15 cellular contexts compared by ENCODE assay signal in genomic region chr12:68622250-68622649, GRCh38. TPM values are rescaled to one million over a fixed set of nuclear protein-coding genes. Genes with fewer than 3 reads are reported as not detected.
DNase-seq lines count a peak whose midpoint lies in the region; ATAC-seq lines count a peak whose summit lies in the region.
"Had no signal": no experiment of that assay in that cellular context is flagged by ENCODE, and none has a peak within 500 bp of the region (broad histone marks: within the 10 kb centered on the region; RNA-seq: fewer than 3 reads in every experiment).

No MANE protein-coding gene starts in this region.

- intact Hi-C loops in activated CD4-positive, alpha-beta T cell treated with anti-CD3 and anti-CD28 coated beads for 36 hours (cut with DNase I, micrococcal nuclease), result no loop called here

- no peak overlapping the region for H3K4me3 Mint-ChIP-seq in activated CD4-positive, alpha-beta T cell treated with anti-CD3 and anti-CD28 coated beads for 36 hours
- peak overlapping the region; percentile 31 to 100 (median 57) for H3K4me3 Mint-ChIP-seq in T-cell
- no peak overlapping the region for H3K4me3 Mint-ChIP-seq in stimulated activated memory B cell treated with anti-CD40 and anti-IgM and Interleukin-4, amounts not matched to agents 10 μg/mL and 1 μg/mL and 100 μg/mL, for 72 hours

- H3K27ac Mint-ChIP-seq in activated CD4-positive, alpha-beta T cell treated with anti-CD3 and anti-CD28 coated beads for 36 hours, result peak overlapping the region; percentile 67
- H3K27ac Mint-ChIP-seq in T-cell, result peak overlapping the region; percentile 71 to 72
- peak overlapping the region; percentile 53 for H3K27ac Mint-ChIP-seq in stimulated activated memory B cell treated with anti-CD40 and anti-IgM and Interleukin-4, amounts not matched to agents 10 μg/mL and 1 μg/mL and 100 μg/mL, for 72 hours

- DNase-seq in activated CD4-positive, alpha-beta T cell treated with anti-CD3 and anti-CD28 coated beads for 36 hours, result no peak
- no peak for DNase-seq in activated CD4-positive, alpha-beta T cell treated with anti-CD3 and anti-CD28 coated beads for 4 hours
- DNase-seq in T-cell, result no peak
- DNase-seq in H7, result no peak
- DNase-seq: effector CD8-positive, alpha-beta T cell; lower lobe of right lung; NCI-H1092; NCI-H510A; posterior cingulate gyrus; SHP77; stimulated activated CD4-positive, alpha-beta T cell treated with anti-CD3 and anti-CD28 coated beads, Interleukin-2, amount 100 ng/mL, for 48 hours had no signal

- H3K27me3 Mint-ChIP-seq in activated CD4-positive, alpha-beta T cell treated with anti-CD3 and anti-CD28 coated beads for 36 hours, result no peaks in the 10 kb centered on the region
- H3K27me3 Mint-ChIP-seq in T-cell, result no peaks in the 10 kb centered on the region
- H3K27me3 Mint-ChIP-seq in stimulated activated memory B cell treated with anti-CD40 and anti-IgM and Interleukin-4, amounts not matched to agents 10 μg/mL and 1 μg/mL and 100 μg/mL, for 72 hours, result no peaks in the 10 kb centered on the region

- H3K9me3 Mint-ChIP-seq in activated CD4-positive, alpha-beta T cell treated with anti-CD3 and anti-CD28 coated beads for 36 hours (ENCODE audit: low read depth), result peaks cover 11% of the 10 kb centered on the region
- peaks cover 0 to 4% (median 0%) of the 10 kb centered on the region in 3 donors for H3K9me3 Mint-ChIP-seq in T-cell
- no peaks in the 10 kb centered on the region for H3K9me3 Mint-ChIP-seq in stimulated activated memory B cell treated with anti-CD40 and anti-IgM and Interleukin-4, amounts not matched to agents 10 μg/mL and 1 μg/mL and 100 μg/mL, for 72 hours

- CTCF ChIA-PET in activated CD4-positive, alpha-beta T cell treated with anti-CD3 and anti-CD28 coated beads for 36 hours (lab: Charles Lee), result interaction anchor here (0.8 to 1.0 kb wide), 2 partner anchors 16 to 92 kb away, joined by 3 to 4 read pairs; no protein-coding TSS in a partner anchor
- CTCF ChIA-PET in T-cell (lab: Charles Lee), result interaction anchor here in 1 of 2 donors (0.9 to 1.5 kb wide), 4 partner anchors 9 to 93 kb away, joined by 3 to 8 read pairs (median 3); no protein-coding TSS in a partner anchor

- no peak overlapping the region for H3K4me3 ChIP-seq in H7 (ENCODE audit: insufficient read depth, low read depth, low read length)
- H3K4me3 ChIP-seq: lower lobe of right lung had no signal

- H3K27me3 ChIP-seq in H7 (ENCODE audit: control insufficient read depth, insufficient read depth, low read length), result no peaks in the 10 kb centered on the region

- POLR2A ChIA-PET in activated CD4-positive, alpha-beta T cell treated with anti-CD3 and anti-CD28 coated beads for 36 hours (lab: Charles Lee), result no interaction called here
- POLR2A ChIA-PET in T-cell (lab: Charles Lee), result interaction anchor here (0.6 to 2.1 kb wide), 4 partner anchors 9 to 10 kb away, joined by 3 to 10 read pairs (median 8); no protein-coding TSS in a partner anchor

- 0 out of 2 replicates have a peak, but pooled peaks cover 3% of the 10 kb centered on the region for H3K36me3 ChIP-seq in H7 (replicated peaks; ENCODE audit: control insufficient read depth, insufficient read depth, low read length)

- H3K36me3 Mint-ChIP-seq in activated CD4-positive, alpha-beta T cell treated with anti-CD3 and anti-CD28 coated beads for 36 hours (ENCODE audit: low read depth), result peaks cover 57% of the 10 kb centered on the region
- H3K36me3 Mint-ChIP-seq in T-cell, result peaks cover 26% of the 10 kb centered on the region
- peaks cover 33% of the 10 kb centered on the region for H3K36me3 Mint-ChIP-seq in stimulated activated memory B cell treated with anti-CD40 and anti-IgM and Interleukin-4, amounts not matched to agents 10 μg/mL and 1 μg/mL and 100 μg/mL, for 72 hours

- no peak for ATAC-seq in activated CD4-positive, alpha-beta T cell treated with anti-CD3 and anti-CD28 coated beads for 36 hours
- ATAC-seq in T-cell (replicated peaks in 1 of 4) (no peak), esophagus mucosa (peak; percentile 48), HG03378 (IDR thresholded peaks at IDR 0.05; ENCODE audit: unreplicated experiment) (no peak), GM19463 (IDR thresholded peaks at IDR 0.05; ENCODE audit: unreplicated experiment) (no peak)
- no peak for ATAC-seq in stimulated activated memory B cell treated with anti-CD40 and anti-IgM and Interleukin-4, amounts not matched to agents 10 μg/mL and 1 μg/mL and 100 μg/mL, for 72 hours

- H3K4me1 Mint-ChIP-seq in activated CD4-positive, alpha-beta T cell treated with anti-CD3 and anti-CD28 coated beads for 36 hours, result peaks cover 80% of the 10 kb centered on the region
- peaks cover 89 to 95% (median 92%) of the 10 kb centered on the region in 3 donors for H3K4me1 Mint-ChIP-seq in T-cell
- peaks cover 71% of the 10 kb centered on the region for H3K4me1 Mint-ChIP-seq in stimulated activated memory B cell treated with anti-CD40 and anti-IgM and Interleukin-4, amounts not matched to agents 10 μg/mL and 1 μg/mL and 100 μg/mL, for 72 hours

RNA-seq across cellular contexts. Expression of gene RAP1B, which starts 11.6 kb away (rescaled TPM):
- total RNA-seq in activated CD4-positive, alpha-beta T cell treated with anti-CD3 and anti-CD28 coated beads for 36 hours, result 100 to 1,000 TPM; 174 to 242 TPM
- total RNA-seq in T-cell (100 to 1,000 TPM; 163 to 290 (median 170) TPM), esophagus mucosa (87.6 TPM)
- 89.3 and 103 TPM in 2 replicates for total RNA-seq in H7 (2014; rRNA removed; shearing (Covaris generic))

Comparison
In these comparisons a context has a peak if more than half of its experiments do, and no peak if none do; other contexts are left out.
1. H3K4me3 Mint-ChIP-seq: peak in T-cell (3 of 3); none in activated CD4-positive, alpha-beta T cell treated with anti-CD3 and anti-CD28 coated beads for 36 hours (single experiment) and stimulated activated memory B cell treated with anti-CD40 and anti-IgM and Interleukin-4, amounts not matched to agents 10 μg/mL and 1 μg/mL and 100 μg/mL, for 72 hours (single experiment).
2. Peak in every context shown above with its lines, with median percentiles within 50 percentile points of each other: H3K27ac Mint-ChIP-seq.